17 cellular contexts compared by ENCODE assay signal in genomic region chr6:115717472-115717871, GRCh38.
DNase-seq lines count a peak whose midpoint lies in the region; ATAC-seq, FAIRE-seq and TF ChIP-seq lines count a peak whose summit lies in the region.
"Had no signal": no experiment of that assay in that cellular context is flagged by ENCODE, and none has a peak within 500 bp of the region (broad histone marks: within the 10 kb centered on the region; RNA-seq: fewer than 3 reads in every experiment).

No MANE protein-coding gene starts in this region.

- no peak for TF ChIP-seq CTCF in heart right ventricle (IDR thresholded peaks at IDR 0.05)

- no peak overlapping the region for H3K4me3 ChIP-seq in heart right ventricle
- H3K4me3 ChIP-seq: psoas muscle had no signal

- H3K9me3 ChIP-seq in heart right ventricle: no peaks in the 10 kb centered on the region
- H3K9me3 ChIP-seq: psoas muscle had no signal

- no peaks in the 10 kb centered on the region for H3K27me3 ChIP-seq in heart right ventricle

- peak; percentile 15 for ATAC-seq in GM18517 (IDR thresholded peaks at IDR 0.05; ENCODE audit: unreplicated experiment)
- ATAC-seq in GM21381 (IDR thresholded peaks at IDR 0.05; ENCODE audit: unreplicated experiment): peak; percentile 15
- ATAC-seq in HG02970 (IDR thresholded peaks at IDR 0.05; ENCODE audit: low FRiP score, unreplicated experiment): peak; percentile 23
- ATAC-seq in heart right ventricle: no peak
- ATAC-seq: effector memory CD8-positive, alpha-beta T cell; psoas muscle had no signal

- no peaks in the 10 kb centered on the region for H3K36me3 ChIP-seq in heart right ventricle

- peak; percentile 16 to 26 for DNase-seq in Kasumi-1 (lab: John Stamatoyannopoulos, UW)
- DNase-seq in NCI-H2029 treated with DMSO at 0.1 percent for 48 hours (lab: John Stamatoyannopoulos, UW): no peak
- no peak for DNase-seq in RCC 7860 (ENCODE audit: low spot score)
- no peak for DNase-seq in anterior cingulate cortex (lab: John Stamatoyannopoulos, UW)
- no peak for DNase-seq in heart right ventricle
- DNase-seq: activated naive CD4-positive, alpha-beta T cell; effector memory CD8-positive, alpha-beta T cell; HCEC 1CT; NCI-H1105 treated with DMSO at 0.1 percent for 48 hours; psoas muscle; SHP77 treated with DMSO at 0.1 percent for 48 hours had no signal

- intact Hi-C loops in heart right ventricle (cut with DNase I): no loop called here

- H3K27ac ChIP-seq in heart right ventricle: no peak overlapping the region
- H3K27ac ChIP-seq: psoas muscle had no signal

- 60 to 68% methylated on average over 1 of the region's 1 CpG for WGBS in heart right ventricle, 2 donors

- no peaks in the 10 kb centered on the region for H3K4me1 ChIP-seq in heart right ventricle
- H3K4me1 ChIP-seq: psoas muscle had no signal

- no peak for FAIRE-seq in RCC 7860 (lab: Jason Lieb, UNC)
- FAIRE-seq: frontal cortex, keratinocyte, TTC549 had no signal

Comparison
In these comparisons a context has a peak if more than half of its experiments do, and no peak if none do; other contexts are left out.
1. ATAC-seq: peak in GM18517 (single experiment), GM21381 (single experiment) and HG02970 (single experiment); none in heart right ventricle (0 of 8).
2. DNase-seq: peak in Kasumi-1 (2 of 2); none in NCI-H2029 treated with DMSO at 0.1 percent for 48 hours (single experiment), RCC 7860 (single experiment), anterior cingulate cortex (0 of 58) and heart right ventricle (0 of 2).